In genomic region chr20:6767166-6767535, GRCh38 we compare ENCODE assay signal across 9 cellular contexts. TPM values are rescaled to one million over a fixed set of nuclear protein-coding genes. Genes with fewer than 3 reads are reported as not detected.
A peak's percentile ranks its signal among the peaks of the same experiment; 100 is the strongest.
DNase-seq lines count a peak whose midpoint lies in the region; ATAC-seq, FAIRE-seq and TF ChIP-seq lines count a peak whose summit lies in the region.
"Had no signal": no experiment of that assay in that cellular context is flagged by ENCODE, and none has a peak within 500 bp of the region (broad histone marks: within the 10 kb centered on the region; RNA-seq: fewer than 3 reads in every experiment).

No MANE protein-coding gene starts in this region.

- H3K9me3 ChIP-seq in GM12878 (replicated peaks; ENCODE audit: control insufficient read depth, insufficient read depth, low read length) (no peaks in the 10 kb centered on the region; the same call in 2 of the 3 replicates), liver (ENCODE audit: control insufficient read depth in 4 of 4, low read length in 3 of 4) (no peaks in the 10 kb centered on the region)

- no peak overlapping the region for H3K27ac Mint-ChIP-seq in T-helper 1 cell treated with Interleukin-12 subunit alpha and Interleukin-12 subunit beta and Interleukin-4 antibody, amounts not matched to agents 30 μg/mL and 1 μg/mL, for 36 hours

- H3K9me3 Mint-ChIP-seq in T-helper 1 cell treated with Interleukin-12 subunit alpha and Interleukin-12 subunit beta and Interleukin-4 antibody, amounts not matched to agents 30 μg/mL and 1 μg/mL, for 36 hours = no peaks in the 10 kb centered on the region

- H3K4me2 ChIP-seq in GM12878 (ENCODE audit: control insufficient read depth, insufficient read depth) = peak overlapping the region; percentile 21; the same call in 1 of the 2 replicates

- in situ Hi-C loops in GM12878 (cut with MboI) = loop anchor here (10.0 to 25.0 kb wide), 3 partner anchors 520 to 1095 kb away; no protein-coding TSS in a partner anchor
- in situ Hi-C loops in KBM-7 (cut with MboI; ENCODE audit: low pct_unique_long_range_greater_than_20kb, low sequenced_read_pairs) = no loop called here

- TF ChIP-seq EP300 in GM12878 (IDR thresholded peaks at IDR 0.05; ENCODE audit: borderline replicate concordance in 1 of 2, control insufficient read depth in 1 of 2, low read depth in 2 of 2, low read length in 2 of 2) = no peak

- no peak overlapping the region for H2AFZ ChIP-seq in GM12878 (ENCODE audit: control insufficient read depth, low read depth, low read length)

- H3K4me1 Mint-ChIP-seq in T-helper 1 cell treated with Interleukin-12 subunit alpha and Interleukin-12 subunit beta and Interleukin-4 antibody, amounts not matched to agents 30 μg/mL and 1 μg/mL, for 36 hours (ENCODE audit: low read depth) = peaks cover 3% of the 10 kb centered on the region

- RAD21 ChIA-PET in GM12878 (lab: Charles Lee; ENCODE audit: unreplicated experiment) = interaction anchor here (0.6 to 4.6 kb wide), 15 partner anchors 14 to 518 kb away, joined by 3 to 40 read pairs (median 5); no protein-coding TSS in a partner anchor

- no peak for FAIRE-seq in GM12878 (lab: Jason Lieb, UNC)

- TF ChIP-seq POLR2A in GM12878 (IDR thresholded peaks at IDR 0.05; ENCODE audit: low read depth, low read length) = no peak

- H3K4me3 Mint-ChIP-seq in T-helper 1 cell treated with Interleukin-12 subunit alpha and Interleukin-12 subunit beta and Interleukin-4 antibody, amounts not matched to agents 30 μg/mL and 1 μg/mL, for 36 hours = peak overlapping the region; percentile 31

- WGBS in GM12878 (ENCODE audit: insufficient coverage, insufficient replicate concordance, low lambda C conversion rate, missing lambda C conversion rate) = 23% methylated on average over 12 of the region's 26 CpGs
- WGBS in liver = 2% methylated on average over 26 of the region's 26 CpGs

- DNase-seq in T-helper 1 cell (no peak), GM12878 (ENCODE audit: low read depth, low spot score) (no peak), substantia nigra (lab: John Stamatoyannopoulos, UW) (peak in 4 of 49 donors; percentile 31 to 74 (median 44)), NCI-H82 treated with DMSO at 0.1 percent for 48 hours (lab: John Stamatoyannopoulos, UW; ENCODE audit: unreplicated experiment) (no peak), ecto neural progenitor cell (ENCODE audit: low spot score) (no peak), KBM-7 (no peak)
- DNase-seq: activated T-cell treated with anti-CD3 and anti-CD28 coated beads for 4 hours had no signal

- SMC1A ChIA-PET in GM12878 (lab: Charles Lee; ENCODE audit: uncharacterized antibody, unreplicated experiment) = interaction anchor here (0.9 to 2.8 kb wide), 14 partner anchors 9 to 519 kb away, joined by 3 to 50 read pairs (median 6); no protein-coding TSS in a partner anchor

- H3K27me3 ChIP-seq in GM12878 (replicated peaks in 1 of 2; ENCODE audit: control insufficient read depth in 2 of 2, insufficient read depth in 2 of 2, low read length in 1 of 2) = peaks cover 0 to 10% of the 10 kb centered on the region in 2 experiments; a peak in 2 of 4 replicates
- no peaks in the 10 kb centered on the region for H3K27me3 ChIP-seq in liver (ENCODE audit: control insufficient read depth in 4 of 4, insufficient read depth in 4 of 4, low read length in 3 of 4)

- no peak overlapping the region for H3K9ac ChIP-seq in GM12878 (ENCODE audit: control insufficient read depth, insufficient read depth, low read length)
- H3K9ac ChIP-seq in liver (ENCODE audit: low read depth in 1 of 2, low read length in 2 of 2) = peak overlapping the region; percentile 56 to 64

- BruUV-seq in GM12878 (replicated peaks; lab: Mats Ljungman, UMichigan) = no TSS peak

- no peak for ATAC-seq in GM12878

- H4K20me1 ChIP-seq in GM12878 (ENCODE audit: control insufficient read depth, insufficient read depth) = no peaks in the 10 kb centered on the region

- no peaks in the 10 kb centered on the region for H3K36me3 ChIP-seq in GM12878 (ENCODE audit: control insufficient read depth in 2 of 2, insufficient read depth in 2 of 2, low read length in 1 of 2)
- H3K36me3 ChIP-seq in liver (ENCODE audit: control insufficient read depth in 4 of 4, insufficient read depth in 3 of 4, low read depth in 1 of 4, low read length in 3 of 4) = no peaks in the 10 kb centered on the region

- peaks cover 47% of the 10 kb centered on the region for H3K27me3 Mint-ChIP-seq in T-helper 1 cell treated with Interleukin-12 subunit alpha and Interleukin-12 subunit beta and Interleukin-4 antibody, amounts not matched to agents 30 μg/mL and 1 μg/mL, for 36 hours (ENCODE audit: low read depth)

- intact Hi-C loops in GM12878 (cut with micrococcal nuclease; ENCODE audit: unreplicated experiment) = loop anchor here (2.0 to 10.0 kb wide), 6 partner anchors 60 to 1090 kb away; no protein-coding TSS in a partner anchor

- TF ChIP-seq RAD21 in GM12878 (IDR thresholded peaks at IDR 0.05; ENCODE audit: insufficient read depth, low read depth, low read length) (no peak), liver (IDR thresholded peaks at IDR 0.05) (no peak)

- CTCF ChIA-PET in GM12878 (lab: Yijun Ruan, JAX) = interaction anchor here (0.7 to 7.7 kb wide), 27 partner anchors 11 to 608 kb away, joined by 3 to 90 read pairs (median 6); no protein-coding TSS in a partner anchor

- H3K4me3 ChIP-seq in GM12878 = 0 out of 2 replicates have a peak overlapping the region, but pooled peaks have one; percentile 27
- peak overlapping the region; percentile 44 to 91 (median 64) for H3K4me3 ChIP-seq in liver (ENCODE audit: low read depth in 1 of 3, low read length in 3 of 3)

- H3K4me1 ChIP-seq in GM12878 (ENCODE audit: control insufficient read depth, insufficient read depth, low read length) = no peaks in the 10 kb centered on the region
- peaks cover 2 to 31% (median 22%) of the 10 kb centered on the region in 4 donors for H3K4me1 ChIP-seq in liver (ENCODE audit: control insufficient read depth in 4 of 4, insufficient read depth in 4 of 4, low read length in 3 of 4)

- H3K27ac ChIP-seq in GM12878 (ENCODE audit: control insufficient read depth, insufficient read depth) (no peak overlapping the region), liver (ENCODE audit: low read depth in 1 of 2, low read length in 2 of 2) (peak overlapping the region; percentile 6 to 71), substantia nigra (ENCODE audit: low read depth, low read length, poor library complexity, severe bottlenecking) (peak overlapping the region; percentile 43)

- no peaks in the 10 kb centered on the region for H3K79me2 ChIP-seq in GM12878 (ENCODE audit: control insufficient read depth, insufficient read depth, low read length)

- no peaks in the 10 kb centered on the region for H3K36me3 Mint-ChIP-seq in T-helper 1 cell treated with Interleukin-12 subunit alpha and Interleukin-12 subunit beta and Interleukin-4 antibody, amounts not matched to agents 30 μg/mL and 1 μg/mL, for 36 hours (ENCODE audit: low read depth)

- 0 out of 6 replicates have a peak, but pooled peaks of 1 of the 3 experiments have one; percentile 1 for TF ChIP-seq CTCF in GM12878 (IDR thresholded peaks at IDR 0.05 in 2 of 3, conservative IDR thresholded peaks at IDR 0.05 in 1 of 3; ENCODE audit: control insufficient read depth in 2 of 3, extremely low read depth in 1 of 3, insufficient read depth in 1 of 3, low read depth in 3 of 3, low read length in 3 of 3)
- TF ChIP-seq CTCF in liver (IDR thresholded peaks at IDR 0.05; ENCODE audit: low read depth, low read length, missing input control) = no peak

- POLR2A ChIA-PET in GM12878 (lab: Charles Lee) = interaction anchor here (0.8 to 1.6 kb wide), 2 partner anchors 9 to 16 kb away, joined by 3 to 4 read pairs; no protein-coding TSS in a partner anchor

TF ChIP-seq in GM12878, 131 proteins besides CTCF, POLR2A, EP300 and RAD21:
- TF ChIP-seq ZNF274 (IDR thresholded peaks at IDR 0.05; ENCODE audit: insufficient read depth, insufficient read length) (no peak), ZSCAN29 (IDR thresholded peaks at IDR 0.05) (peak; percentile 59; the same call in 1 of the 2 replicates)

TF ChIP-seq in liver, 16 proteins besides CTCF, POLR2A, EP300 and RAD21 (continues in another document):
- no peak for TF ChIP-seq YY1 (IDR thresholded peaks at IDR 0.05)
- TF ChIP-seq ZBTB33 (IDR thresholded peaks at IDR 0.05) = no peak
- no peak for TF ChIP-seq HNF4G (IDR thresholded peaks at IDR 0.05)
- no peak for TF ChIP-seq MAX (IDR thresholded peaks at IDR 0.05)

RNA-seq across cellular contexts. Expression of gene BMP2, which starts 0.3 kb away (rescaled TPM):
- total RNA-seq in GM12878 (2013; cell fraction: nucleolus; rRNA removed) = 0.42 and 0.66 TPM in 2 replicates
- total RNA-seq in GM12878 (2014; rRNA removed) = 0.93 and 1.2 TPM in 2 replicates
- total RNA-seq in GM12878 (2014; rRNA removed; fragmentation: Illumina TruSeq; extraction: Trizol) = 0.41 and 0.67 TPM in 2 replicates
- total RNA-seq in GM12878 (2021) = 1.4 and 1.5 TPM in 2 replicates
- not detected for polyA plus RNA-seq in GM12878 (2011; ENCODE audit: low read depth)
- 3.2 and 3.6 TPM in 2 replicates for polyA plus RNA-seq in GM12878 (2011; rRNA removed)
- 2.3 and 2.6 TPM in 2 replicates for polyA plus RNA-seq in GM12878 (2011; cell fraction: cytosol; rRNA removed)
- 2.6 and 2.8 TPM in 2 replicates for polyA plus RNA-seq in GM12878 (2011; cell fraction: nucleus; rRNA removed)
- polyA plus RNA-seq in GM12878 (2012) = 0.12 and 0.14 TPM in 2 replicates
- polyA plus RNA-seq in GM12878 (2014; fragmentation: Illumina TruSeq; extraction: Trizol) = 0.90 and 0.93 TPM in 2 replicates
- under 1 TPM; 0.57 to 0.74 TPM for polyA plus RNA-seq in GM12878 (2014; fragmentation: Nextera tagmentation; extraction: Ambion mirVana)
- 0.63 and 0.67 TPM in 2 replicates for polyA plus RNA-seq in GM12878 (2014; rRNA removed)
- under 1 TPM; 0.35 to 0.42 TPM for polyA plus RNA-seq in GM12878 (2016; fragmentation: Nextera tagmentation; extraction: Ambion mirVana)
- polyA minus RNA-seq in GM12878 (2011; rRNA and poly(A)+ RNA removed) = 3.6 and 4.2 TPM in 2 replicates
- polyA minus RNA-seq in GM12878 (2011; cell fraction: cytosol; rRNA and poly(A)+ RNA removed) = 2.9 and 4.3 TPM in 2 replicates
- 3.1 and 5.1 TPM in 2 replicates for polyA minus RNA-seq in GM12878 (2011; cell fraction: nucleus; rRNA and poly(A)+ RNA removed)
- total RNA-seq in liver = 1 to 10 TPM; 2.0 to 3.5 TPM
- polyA plus RNA-seq in liver = 1 to 10 TPM in 1 of 2 donors, under 1 TPM in 1; 0.83 to 2.0 TPM
